Comparison of ENCODE assay signal across 8 cellular contexts in the genomic region with DNA sequence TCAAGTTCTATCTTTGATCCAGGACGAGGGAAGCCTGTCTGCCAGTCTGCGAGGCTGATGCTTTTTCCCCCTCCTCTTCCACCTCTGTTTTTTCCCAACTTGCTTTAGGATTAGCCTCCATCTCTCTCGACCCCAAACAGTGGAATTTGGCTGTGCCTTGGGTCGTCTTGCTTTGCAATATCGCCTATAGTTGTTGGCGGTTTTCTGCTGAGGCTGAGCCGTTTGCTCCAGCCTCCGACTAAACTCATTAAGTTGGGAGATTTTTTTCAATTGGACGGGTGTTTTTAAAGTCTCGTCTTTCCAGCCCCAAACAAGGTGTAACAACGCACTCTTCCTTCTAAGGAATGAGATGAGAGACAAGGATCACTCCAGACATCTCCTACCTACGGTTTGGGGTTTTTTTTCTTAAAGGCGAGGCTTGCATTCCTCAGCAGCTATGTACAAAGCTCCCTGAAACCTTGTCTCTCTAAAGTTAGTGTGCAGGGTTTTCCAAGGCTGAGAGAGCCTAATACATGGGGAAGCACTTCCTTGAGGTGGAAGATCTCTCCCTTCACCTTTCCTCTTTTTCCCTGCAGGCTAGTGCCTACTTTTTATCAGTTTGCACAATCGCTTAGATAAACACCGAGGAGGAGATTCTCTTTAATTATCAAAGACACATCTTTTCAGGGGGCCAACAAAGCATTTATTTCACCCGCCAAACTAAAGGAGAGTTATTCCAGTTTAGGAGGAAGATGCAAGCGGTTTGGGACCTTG. TPM values are rescaled to one million over a fixed set of nuclear protein-coding genes. Genes with fewer than 3 reads are reported as not detected.
DNase-seq lines count a peak whose midpoint lies in the region; ATAC-seq, FAIRE-seq and TF ChIP-seq lines count a peak whose summit lies in the region.
"Had no signal": no experiment of that assay in that cellular context is flagged by ENCODE, and none has a peak within 500 bp of the region (broad histone marks: within the 10 kb centered on the region; RNA-seq: fewer than 3 reads in every experiment).

No MANE protein-coding gene starts in this region.

- peaks cover 60% of the 10 kb centered on the region for H3K4me1 Mint-ChIP-seq in brain

- H3K9me3 Mint-ChIP-seq in brain = peaks cover 0 to 3% (median 0%) of the 10 kb centered on the region in 5 experiments

- H3K4me3 ChIP-seq in HUES64 (ENCODE audit: low read length) = peak overlapping the region; percentile 53
- peak overlapping the region; percentile 68 to 86 (median 82); a peak in 5 of 6 replicates for H3K4me3 ChIP-seq in HepG2 (replicated peaks in 1 of 3; ENCODE audit: insufficient read depth in 1 of 3, low read depth in 2 of 3, low read length in 3 of 3)
- H3K4me3 ChIP-seq in tibial artery = peak overlapping the region; percentile 92 to 97

- DNase-seq in HepG2 (ENCODE audit: low spot score) (no peak), tibial artery (no peak), RKO (ENCODE audit: low spot score) (no peak), activated gamma-delta T cell treated with Interleukin-2 at 50 U/mL for 16 hours (no peak)
- DNase-seq: naive thymus-derived CD4-positive, alpha-beta T cell had no signal

- H3K9me3 ChIP-seq in HUES64 (ENCODE audit: insufficient read depth, low read depth, low read length) (no peaks in the 10 kb centered on the region), HepG2 (ENCODE audit: low read length) (no peaks in the 10 kb centered on the region), tibial artery (no peaks in the 10 kb centered on the region)

- no peak for ATAC-seq in HepG2
- no peak for ATAC-seq in HG03095 (IDR thresholded peaks at IDR 0.05; ENCODE audit: unreplicated experiment)
- ATAC-seq: naive thymus-derived CD4-positive, alpha-beta T cell had no signal

- H3K4me1 ChIP-seq in HUES64 (ENCODE audit: insufficient read depth, low read length) (peaks cover 63% of the 10 kb centered on the region), HepG2 (ENCODE audit: insufficient read depth, low read length) (peaks cover 48% of the 10 kb centered on the region), tibial artery (peaks cover 0 to 34% (median 17%) of the 10 kb centered on the region in 4 donors)

- CTCF ChIA-PET in HepG2 (lab: Yijun Ruan, JAX; ENCODE audit: low intra/inter-chr PET ratio, low total read pairs) = no interaction called here

- no peak for TF ChIP-seq RAD21 in HepG2 (CRISPR knock-in tag; IDR thresholded peaks at IDR 0.05)

- intact Hi-C loops in HepG2 (cut with micrococcal nuclease; ENCODE audit: unreplicated experiment) (loop anchor here (2.0 to 10.0 kb wide), 5 partner anchors 29 to 273 kb away; no protein-coding TSS in a partner anchor), tibial artery (cut with DNase I; ENCODE audit: low total_unique reads) (loop anchor here (5.0 kb wide), 1 partner anchor 998 kb away; no protein-coding TSS in a partner anchor)

- FAIRE-seq in HepG2 (lab: Jason Lieb, UNC) = peak; percentile 54

- no peak overlapping the region for H3K27ac ChIP-seq in HUES64 (ENCODE audit: low read depth, low read length)
- H3K27ac ChIP-seq in HepG2 (ENCODE audit: extremely low read length, insufficient read depth, low read length) = no peak overlapping the region
- peak overlapping the region; percentile 96 to 100 for H3K27ac ChIP-seq in tibial artery

- peak overlapping the region; percentile 85 to 99 (median 98) for H3K27ac Mint-ChIP-seq in brain

- H3K36me3 ChIP-seq in HUES64 (ENCODE audit: insufficient read depth, low read length) (no peaks in the 10 kb centered on the region), HepG2 (replicated peaks in 1 of 2; ENCODE audit: control insufficient read depth in 1 of 2, insufficient read depth in 2 of 2, low read length in 2 of 2) (no peaks in the 10 kb centered on the region), tibial artery (no peaks in the 10 kb centered on the region)

- 2% methylated on average over 15 of the region's 17 CpGs for WGBS in HUES64
- WGBS in HepG2 (ENCODE audit: low lambda C conversion rate) = 44% methylated on average over 17 of the region's 17 CpGs

- peaks cover 92% of the 10 kb centered on the region for H3K27me3 Mint-ChIP-seq in brain

- H2AFZ ChIP-seq in HepG2 (ENCODE audit: low read length) = no peak overlapping the region

- peak overlapping the region; percentile 92 to 96 (median 94) for H3K4me3 Mint-ChIP-seq in brain

- TF ChIP-seq CTCF in brain (conservative IDR thresholded peaks at IDR 0.05) = no peak
- TF ChIP-seq CTCF in HepG2 (CRISPR knock-in tag; IDR thresholded peaks at IDR 0.05) = no peak
- no peak for TF ChIP-seq CTCF in tibial artery (IDR thresholded peaks at IDR 0.05)

- no peaks in the 10 kb centered on the region for H3K36me3 Mint-ChIP-seq in brain

- no TSS peak for BruUV-seq in HepG2 (replicated peaks; lab: Mats Ljungman, UMichigan)

- in situ Hi-C loops in HepG2 (cut with HindIII; ENCODE audit: extremely low pct_ligation_motif_present, low pct_unique_long_range_greater_than_20kb) = loop anchor here (5.0 to 25.0 kb wide), 4 partner anchors 63 to 1063 kb away; no protein-coding TSS in a partner anchor

- POLR2A ChIA-PET in HepG2 (lab: Yijun Ruan, JAX) = interaction anchor here (2.1 kb wide), 1 partner anchor 61 kb away, joined by 13 read pairs; no protein-coding TSS in a partner anchor

- H3K4me2 ChIP-seq in HepG2 (ENCODE audit: low read depth, low read length) = peak overlapping the region; percentile 75

- H3K79me2 ChIP-seq in HepG2 (ENCODE audit: insufficient read depth, low read length) = peaks cover 4% of the 10 kb centered on the region

- peaks cover 97% of the 10 kb centered on the region for H3K27me3 ChIP-seq in HUES64 (ENCODE audit: insufficient read depth, low read length)
- no peaks in the 10 kb centered on the region; a peak in 1 of 5 replicates for H3K27me3 ChIP-seq in HepG2 (ENCODE audit: control insufficient read depth in 1 of 2, insufficient read depth in 2 of 2, low read length in 2 of 2)
- H3K27me3 ChIP-seq in tibial artery = no peaks in the 10 kb centered on the region

- peak overlapping the region; percentile 31; the same call in 1 of the 2 replicates for H3K9ac ChIP-seq in HUES64 (ENCODE audit: low read depth, low read length)
- peak overlapping the region; percentile 68 for H3K9ac ChIP-seq in HepG2 (ENCODE audit: insufficient read depth, low read depth, low read length)

- no peaks in the 10 kb centered on the region for H4K20me1 ChIP-seq in HepG2 (ENCODE audit: insufficient read depth, low read length)

- no peak for TF ChIP-seq POLR2A in HepG2 (IDR thresholded peaks at IDR 0.05; ENCODE audit: insufficient read depth in 1 of 2, low read depth in 2 of 2, low read length in 2 of 2)

- TF ChIP-seq EP300 in HepG2 (IDR thresholded peaks at IDR 0.05; ENCODE audit: low read depth in 2 of 2, low read length in 2 of 2) = peak in 1 of 2 experiments; percentile 51; a peak in 1 of 4 replicates
- no peak for TF ChIP-seq EP300 in HepG2 (CRISPR knock-in tag; IDR thresholded peaks at IDR 0.05; ENCODE audit: borderline replicate concordance)

RNA-seq across cellular contexts. Expression of gene NR2F2, which starts 4.7 kb away (rescaled TPM):
- 5.0 TPM for polyA plus RNA-seq in HUES64 (2013, experiment 1 of 2)
- polyA plus RNA-seq in HUES64 (2013, experiment 2 of 2) = 8.1 TPM
- polyA plus RNA-seq in brain (ENCODE audit: insufficient read depth, low read depth, low replicate concordance) (60.4 TPM), HepG2 (2011; rRNA removed) (4.0 and 4.7 TPM in 2 replicates)
- total RNA-seq in HepG2 (2016; rRNA removed; fragmentation: Illumina TruSeq; extraction: Trizol) = 3.5 and 5.0 TPM in 2 replicates
- 0.61 and 0.79 TPM in 2 replicates for total RNA-seq in HepG2 (2016; cell fraction: cytosol; rRNA removed; fragmentation: Illumina TruSeq; extraction: Trizol; ENCODE audit: low read depth)
- 3.8 and 4.3 TPM in 2 replicates for total RNA-seq in HepG2 (2016; cell fraction: insoluble cytoplasmic fraction; rRNA removed; fragmentation: Illumina TruSeq; extraction: Trizol)
- total RNA-seq in HepG2 (2016; cell fraction: membrane; rRNA removed; fragmentation: Illumina TruSeq; extraction: Trizol) = 2.4 and 2.8 TPM in 2 replicates
- total RNA-seq in HepG2 (2016; cell fraction: nucleus; rRNA removed; fragmentation: Illumina TruSeq; extraction: Trizol) = 8.2 and 8.4 TPM in 2 replicates
- 3.5 and 3.6 TPM in 2 replicates for polyA plus RNA-seq in HepG2 (2011; cell fraction: cytosol; rRNA removed)
- polyA plus RNA-seq in HepG2 (2011; cell fraction: nucleus; rRNA removed) = 13.5 and 15.0 TPM in 2 replicates
- polyA plus RNA-seq in HepG2 (2012) = 20.1 and 28.6 TPM in 2 replicates
- polyA plus RNA-seq in HepG2 (2016; cell fraction: cytosol; fragmentation: Illumina TruSeq; extraction: Trizol; ENCODE audit: low read depth) = 0.70 TPM in 2 replicates
- 14.4 and 16.5 TPM in 2 replicates for polyA plus RNA-seq in HepG2 (2016; cell fraction: insoluble cytoplasmic fraction; fragmentation: Illumina TruSeq; extraction: Trizol; ENCODE audit: low read depth)
- 3.3 and 3.6 TPM in 2 replicates for polyA plus RNA-seq in HepG2 (2016; cell fraction: membrane; fragmentation: Illumina TruSeq; extraction: Trizol; ENCODE audit: low read depth)
- 27.1 and 27.3 TPM in 2 replicates for polyA plus RNA-seq in HepG2 (2016; cell fraction: nucleus; fragmentation: Illumina TruSeq; extraction: Trizol; ENCODE audit: insufficient read depth, low read depth)
- 15.2 and 51.3 TPM in 2 replicates for polyA minus RNA-seq in HepG2 (2011; rRNA and poly(A)+ RNA removed; ENCODE audit: low replicate concordance)
- polyA minus RNA-seq in HepG2 (2011; cell fraction: cytosol; rRNA and poly(A)+ RNA removed) = 6.7 and 11.9 TPM in 2 replicates
- polyA minus RNA-seq in HepG2 (2011; cell fraction: nucleus; rRNA and poly(A)+ RNA removed) = 11.7 and 14.2 TPM in 2 replicates
- total RNA-seq: naive thymus-derived CD4-positive, alpha-beta T cell had no signal
- polyA plus RNA-seq: naive thymus-derived CD4-positive, alpha-beta T cell had no signal

Comparison
In these comparisons a context has a peak if more than half of its experiments do, and no peak if none do; other contexts are left out.
1. H3K27ac ChIP-seq: peak in tibial artery (2 of 2); none in HUES64 (single experiment) and HepG2 (single experiment).
2. Peak in every context shown above with its lines, with median percentiles within 50 percentile points of each other: H3K4me3 ChIP-seq.